In genomic region chr12:6084261-6084968, GRCh38 we compare ENCODE assay signal across 9 cellular contexts. TPM values are rescaled to one million over a fixed set of nuclear protein-coding genes. Genes with fewer than 3 reads are reported as not detected.
DNase-seq lines count a peak whose midpoint lies in the region; ATAC-seq and TF ChIP-seq lines count a peak whose summit lies in the region.
"Had no signal": no experiment of that assay in that cellular context is flagged by ENCODE, and none has a peak within 500 bp of the region (broad histone marks: within the 10 kb centered on the region; RNA-seq: fewer than 3 reads in every experiment).

No MANE protein-coding gene starts in this region.

- H3K4me3 ChIP-seq in osteoblast (ENCODE audit: insufficient read depth, low read length): no peak overlapping the region

- H3K27me3 ChIP-seq in osteoblast (ENCODE audit: insufficient read depth, low read length): no peaks in the 10 kb centered on the region

- no peak overlapping the region for H3K4me2 ChIP-seq in osteoblast (ENCODE audit: insufficient read depth, low read length)

- H3K4me1 ChIP-seq in osteoblast (ENCODE audit: insufficient read depth, low read length): peaks cover 21% of the 10 kb centered on the region

- no peak overlapping the region for H3K27ac ChIP-seq in osteoblast (ENCODE audit: low read depth, low read length)

- H3K36me3 ChIP-seq in osteoblast (ENCODE audit: insufficient read depth, low read length): no peaks in the 10 kb centered on the region

- TF ChIP-seq CTCF in osteoblast (IDR thresholded peaks at IDR 0.05; ENCODE audit: extremely low read depth, low read depth, low read length): no peak

- peak; percentile 19 for ATAC-seq in Right ventricle myocardium superior (ENCODE audit: poor library complexity)
- no peak for ATAC-seq in HG02852 (IDR thresholded peaks at IDR 0.05; ENCODE audit: unreplicated experiment)

- DNase-seq in EH (ENCODE audit: low read depth): peak; percentile 76
- peak; percentile 100 for DNase-seq in SK-N-DZ (ENCODE audit: low spot score)
- no peak for DNase-seq in Right ventricle myocardium superior
- peak; percentile 76 for DNase-seq in osteoblast (ENCODE audit: insufficient read length, low spot score, missing footprints)
- DNase-seq in NK-92 (lab: John Stamatoyannopoulos, UW; ENCODE audit: unreplicated experiment): no peak
- DNase-seq in DMS153 treated with DMSO at 0.1 percent for 48 hours (lab: John Stamatoyannopoulos, UW; ENCODE audit: unreplicated experiment): no peak
- no peak for DNase-seq in HuH-7.5 (ENCODE audit: low spot score)
- DNase-seq: DMS153 had no signal

- intact Hi-C loops in Right ventricle myocardium superior (cut with DNase I): no loop called here

- H3K9me3 ChIP-seq in osteoblast (ENCODE audit: low read depth, low read length): no peaks in the 10 kb centered on the region

- H4K20me1 ChIP-seq in osteoblast (ENCODE audit: insufficient read depth, low read length): no peaks in the 10 kb centered on the region

- H3K79me2 ChIP-seq in osteoblast (ENCODE audit: insufficient read depth, low read length): no peaks in the 10 kb centered on the region

- H2AFZ ChIP-seq in osteoblast (ENCODE audit: low read length): no peak overlapping the region

RNA-seq across cellular contexts. Expression of gene VWF, which starts 40.1 kb away (rescaled TPM):
- 0.16 and 0.23 TPM in 2 replicates for polyA plus RNA-seq in SK-N-DZ (2014; cell fraction: cytosol; rRNA removed)
- 0.31 and 0.36 TPM in 2 replicates for polyA plus RNA-seq in SK-N-DZ (2014; cell fraction: nucleus; rRNA removed)
- 238 TPM for total RNA-seq in Right ventricle myocardium superior
- total RNA-seq in osteoblast: 0.29 and 0.72 TPM in 2 replicates

Comparison
In these comparisons a context has a peak if more than half of its experiments do, and no peak if none do; other contexts are left out.
1. DNase-seq: peak in EH (single experiment), SK-N-DZ (single experiment) and osteoblast (single experiment); none in Right ventricle myocardium superior (single experiment), NK-92 (single experiment), DMS153 treated with DMSO at 0.1 percent for 48 hours (single experiment) and HuH-7.5 (single experiment).
2. RNA of gene VWF, which starts 40.1 kb away (total RNA-seq): 238 TPM in Right ventricle myocardium superior (single experiment); 0.29 to 0.72 TPM in osteoblast; every median in the first group is over 100 times any median in the second.